1 cellular context compared by ENCODE assay signal in genomic region chr17:1995321-1996242, GRCh38.
TF ChIP-seq lines count a peak whose summit lies in the region.

No MANE protein-coding gene starts in this region.

TF ChIP-seq in GM23338, 12 proteins besides CTCF, POLR2A, EP300 and RAD21 (continued from another document):
- TF ChIP-seq ETS1 (IDR thresholded peaks at IDR 0.05) = no peak
- no peak for TF ChIP-seq CREB1 (CRISPR knock-in tag; IDR thresholded peaks at IDR 0.05; ENCODE audit: low read depth)
- TF ChIP-seq EZH2phosphoT487 (IDR thresholded peaks at IDR 0.05; ENCODE audit: unreplicated experiment) = no peak
- no peak for TF ChIP-seq ZNF331 (CRISPR knock-in tag; IDR thresholded peaks at IDR 0.05; ENCODE audit: low read depth)
- no peak for TF ChIP-seq ZNF114 (CRISPR knock-in tag; IDR thresholded peaks at IDR 0.05)
- no peak for TF ChIP-seq ZNF462 (CRISPR knock-in tag; IDR thresholded peaks at IDR 0.05)
TF ChIP-seq in GM23338: peak in this region for 0.
